ENCODE assay signal across 8 cellular contexts in genomic region chr3:59559721-59560514, GRCh38.
DNase-seq lines count a peak whose midpoint lies in the region; ATAC-seq and TF ChIP-seq lines count a peak whose summit lies in the region.

No MANE protein-coding gene starts in this region.

- peak; percentile 92 for ATAC-seq in activated CD4-positive, alpha-beta T cell treated with anti-CD3 and anti-CD28 coated beads for 36 hours
- ATAC-seq in HG02970 (IDR thresholded peaks at IDR 0.05; ENCODE audit: low FRiP score, unreplicated experiment): no peak

- CTCF ChIA-PET in activated CD4-positive, alpha-beta T cell treated with anti-CD3 and anti-CD28 coated beads for 36 hours (lab: Charles Lee): interaction anchor here (0.7 to 1.7 kb wide), 4 partner anchors 8 to 324 kb away, joined by 3 to 4 read pairs (median 3); no protein-coding TSS in a partner anchor
- CTCF ChIA-PET in activated CD4-positive, alpha-beta T cell treated with anti-CD3 and anti-CD28 coated beads, Interleukin-2, amount 10 ng/mL, durations not matched to agents 7 days and 5 days (lab: Charles Lee): interaction anchor here (1.1 to 1.6 kb wide), 3 partner anchors 9 to 18 kb away, joined by 3 to 7 read pairs (median 5); no protein-coding TSS in a partner anchor

- in situ Hi-C loops in GM13977 (cut with MboI; ENCODE audit: low pct_unique_long_range_greater_than_20kb, low sequenced_read_pairs, unreplicated experiment): no loop called here

- H3K27ac Mint-ChIP-seq in activated CD4-positive, alpha-beta T cell treated with anti-CD3 and anti-CD28 coated beads for 36 hours: peak overlapping the region; percentile 93
- no peak overlapping the region for H3K27ac Mint-ChIP-seq in activated CD4-positive, alpha-beta T cell treated with anti-CD3 and anti-CD28 coated beads, Interleukin-2, amount 10 ng/mL, durations not matched to agents 7 days and 5 days
- H3K27ac Mint-ChIP-seq in T-helper 1 cell treated with Interleukin-12 subunit alpha and Interleukin-12 subunit beta and Interleukin-4 antibody, amounts not matched to agents 30 μg/mL and 1 μg/mL, for 36 hours: peak overlapping the region; percentile 60

- no peaks in the 10 kb centered on the region for H3K27me3 Mint-ChIP-seq in activated CD4-positive, alpha-beta T cell treated with anti-CD3 and anti-CD28 coated beads for 36 hours
- no peaks in the 10 kb centered on the region for H3K27me3 Mint-ChIP-seq in activated CD4-positive, alpha-beta T cell treated with anti-CD3 and anti-CD28 coated beads, Interleukin-2, amount 10 ng/mL, durations not matched to agents 7 days and 5 days
- H3K27me3 Mint-ChIP-seq in T-helper 1 cell treated with Interleukin-12 subunit alpha and Interleukin-12 subunit beta and Interleukin-4 antibody, amounts not matched to agents 30 μg/mL and 1 μg/mL, for 36 hours (ENCODE audit: low read depth): no peaks in the 10 kb centered on the region

- DNase-seq in activated CD4-positive, alpha-beta T cell treated with anti-CD3 and anti-CD28 coated beads for 36 hours: peak; percentile 67
- no peak for DNase-seq in activated CD4-positive, alpha-beta T cell treated with anti-CD3 and anti-CD28 coated beads, Interleukin-2, amount 10 ng/mL, durations not matched to agents 7 days and 5 days
- DNase-seq in fibroblast of peridontal ligament (ENCODE audit: extremely low read depth) (peak; percentile 93), GM13977 (ENCODE audit: low spot score) (no peak), tibial nerve (ENCODE audit: low spot score in 2 of 2) (no peak)
- DNase-seq in stimulated activated CD4-positive, alpha-beta T cell treated with anti-CD3 and anti-CD28 coated beads, TNF-alpha, amount 100 ng/mL, for 48 hours (ENCODE audit: low read depth in 3 of 3): peak in 2 of 3 donors; percentile 10 to 24

- H3K27me3 ChIP-seq in tibial nerve: no peaks in the 10 kb centered on the region

- H3K27ac ChIP-seq in tibial nerve: no peak overlapping the region

- H3K4me3 ChIP-seq in tibial nerve: no peak overlapping the region

- TF ChIP-seq EP300 in tibial nerve (IDR thresholded peaks at IDR 0.05): no peak

- POLR2A ChIA-PET in activated CD4-positive, alpha-beta T cell treated with anti-CD3 and anti-CD28 coated beads for 36 hours (lab: Charles Lee): interaction anchor here (1.2 to 1.3 kb wide), 2 partner anchors 32 to 108 kb away, joined by 3 to 4 read pairs; no protein-coding TSS in a partner anchor
- POLR2A ChIA-PET in activated CD4-positive, alpha-beta T cell treated with anti-CD3 and anti-CD28 coated beads, Interleukin-2, amount 10 ng/mL, durations not matched to agents 7 days and 5 days (lab: Charles Lee): no interaction called here

- no peaks in the 10 kb centered on the region for H3K9me3 Mint-ChIP-seq in activated CD4-positive, alpha-beta T cell treated with anti-CD3 and anti-CD28 coated beads for 36 hours (ENCODE audit: low read depth)
- H3K9me3 Mint-ChIP-seq in activated CD4-positive, alpha-beta T cell treated with anti-CD3 and anti-CD28 coated beads, Interleukin-2, amount 10 ng/mL, durations not matched to agents 7 days and 5 days: peaks cover 24% of the 10 kb centered on the region
- H3K9me3 Mint-ChIP-seq in T-helper 1 cell treated with Interleukin-12 subunit alpha and Interleukin-12 subunit beta and Interleukin-4 antibody, amounts not matched to agents 30 μg/mL and 1 μg/mL, for 36 hours: peaks cover 11% of the 10 kb centered on the region

- no peak for TF ChIP-seq CTCF in GM13977 (IDR thresholded peaks at IDR 0.05; ENCODE audit: extremely low read depth, insufficient read depth, missing control alignments)
- TF ChIP-seq CTCF in tibial nerve (IDR thresholded peaks at IDR 0.05): no peak

- TF ChIP-seq POLR2A in tibial nerve (IDR thresholded peaks at IDR 0.05): no peak

- no peaks in the 10 kb centered on the region for H3K36me3 ChIP-seq in tibial nerve

- WGBS in tibial nerve, 2 donors: 67 to 71% methylated on average over 4 of the region's 4 CpGs

- no peaks in the 10 kb centered on the region for H3K9me3 ChIP-seq in tibial nerve

- intact Hi-C loops in activated CD4-positive, alpha-beta T cell treated with anti-CD3 and anti-CD28 coated beads for 36 hours (cut with DNase I, micrococcal nuclease): loop anchor here (1.0 to 10.0 kb wide), 13 partner anchors 33 to 525 kb away; partner anchors contain the start of gene CFAP20DC (in 1 of the 2)

- H3K4me3 Mint-ChIP-seq in activated CD4-positive, alpha-beta T cell treated with anti-CD3 and anti-CD28 coated beads for 36 hours: no peak overlapping the region
- no peak overlapping the region for H3K4me3 Mint-ChIP-seq in activated CD4-positive, alpha-beta T cell treated with anti-CD3 and anti-CD28 coated beads, Interleukin-2, amount 10 ng/mL, durations not matched to agents 7 days and 5 days
- no peak overlapping the region for H3K4me3 Mint-ChIP-seq in T-helper 1 cell treated with Interleukin-12 subunit alpha and Interleukin-12 subunit beta and Interleukin-4 antibody, amounts not matched to agents 30 μg/mL and 1 μg/mL, for 36 hours

- H3K4me1 Mint-ChIP-seq in activated CD4-positive, alpha-beta T cell treated with anti-CD3 and anti-CD28 coated beads for 36 hours: peaks cover 36% of the 10 kb centered on the region
- H3K4me1 Mint-ChIP-seq in activated CD4-positive, alpha-beta T cell treated with anti-CD3 and anti-CD28 coated beads, Interleukin-2, amount 10 ng/mL, durations not matched to agents 7 days and 5 days: peaks cover 20% of the 10 kb centered on the region
- H3K4me1 Mint-ChIP-seq in T-helper 1 cell treated with Interleukin-12 subunit alpha and Interleukin-12 subunit beta and Interleukin-4 antibody, amounts not matched to agents 30 μg/mL and 1 μg/mL, for 36 hours (ENCODE audit: low read depth): peaks cover 11% of the 10 kb centered on the region

- no peaks in the 10 kb centered on the region for H3K4me1 ChIP-seq in tibial nerve

- H3K36me3 Mint-ChIP-seq in activated CD4-positive, alpha-beta T cell treated with anti-CD3 and anti-CD28 coated beads for 36 hours (ENCODE audit: low read depth): no peaks in the 10 kb centered on the region
- peaks cover 9% of the 10 kb centered on the region for H3K36me3 Mint-ChIP-seq in activated CD4-positive, alpha-beta T cell treated with anti-CD3 and anti-CD28 coated beads, Interleukin-2, amount 10 ng/mL, durations not matched to agents 7 days and 5 days (ENCODE audit: low read depth)
- H3K36me3 Mint-ChIP-seq in T-helper 1 cell treated with Interleukin-12 subunit alpha and Interleukin-12 subunit beta and Interleukin-4 antibody, amounts not matched to agents 30 μg/mL and 1 μg/mL, for 36 hours (ENCODE audit: low read depth): peaks cover 2% of the 10 kb centered on the region

Comparison
In these comparisons a context has a peak if more than half of its experiments do, and no peak if none do; other contexts are left out.
1. DNase-seq: peak in activated CD4-positive, alpha-beta T cell treated with anti-CD3 and anti-CD28 coated beads for 36 hours (single experiment), fibroblast of peridontal ligament (single experiment) and stimulated activated CD4-positive, alpha-beta T cell treated with anti-CD3 and anti-CD28 coated beads, TNF-alpha, amount 100 ng/mL, for 48 hours (2 of 3); none in activated CD4-positive, alpha-beta T cell treated with anti-CD3 and anti-CD28 coated beads, Interleukin-2, amount 10 ng/mL, durations not matched to agents 7 days and 5 days (single experiment), GM13977 (single experiment) and tibial nerve (0 of 2).